14 cellular contexts compared by ENCODE assay signal in genomic region chr10:91629715-91630549, GRCh38. TPM values are rescaled to one million over a fixed set of nuclear protein-coding genes. Genes with fewer than 3 reads are reported as not detected.
DNase-seq lines count a peak whose midpoint lies in the region; ATAC-seq, FAIRE-seq and TF ChIP-seq lines count a peak whose summit lies in the region.
"Had no signal": no experiment of that assay in that cellular context is flagged by ENCODE, and none has a peak within 500 bp of the region (broad histone marks: within the 10 kb centered on the region; RNA-seq: fewer than 3 reads in every experiment).

No MANE protein-coding gene starts in this region.

- FAIRE-seq in RCC 7860 (lab: Jason Lieb, UNC), result no peak

- peaks cover 48% of the 10 kb centered on the region for H3K36me3 ChIP-seq in right atrium auricular region
- H3K36me3 ChIP-seq in fibroblast of lung (ENCODE audit: control insufficient read depth, insufficient read depth, low read length), result peaks cover 6% of the 10 kb centered on the region
- peaks cover 3 to 18% of the 10 kb centered on the region in 2 donors for H3K36me3 ChIP-seq in aorta (ENCODE audit: control insufficient read depth in 1 of 2, insufficient read depth in 2 of 2, low read length in 1 of 2)
- H3K36me3 ChIP-seq: transverse colon had no signal

- H3K79me2 ChIP-seq in fibroblast of lung (ENCODE audit: control insufficient read depth, insufficient read depth, low read length), result peaks cover 7% of the 10 kb centered on the region

- H3K27ac Mint-ChIP-seq in nephron progenitor cell, result no peak overlapping the region
- H3K27ac Mint-ChIP-seq: activated naive CD8-positive, alpha-beta T cell treated with anti-CD3 and anti-CD28 coated beads, Interleukin-2, amount 10 ng/mL, durations not matched to agents 7 days and 5 days had no signal

- peaks cover 52% of the 10 kb centered on the region for H3K36me3 Mint-ChIP-seq in nephron progenitor cell (ENCODE audit: low read depth)
- H3K36me3 Mint-ChIP-seq: activated naive CD8-positive, alpha-beta T cell treated with anti-CD3 and anti-CD28 coated beads, Interleukin-2, amount 10 ng/mL, durations not matched to agents 7 days and 5 days had no signal

- ATAC-seq in aorta (ENCODE audit: low FRiP score) (no peak), HG03196 (IDR thresholded peaks at IDR 0.05; ENCODE audit: unreplicated experiment) (no peak)

- H3K4me1 Mint-ChIP-seq in nephron progenitor cell, result peaks cover 34% of the 10 kb centered on the region

- peaks cover 9% of the 10 kb centered on the region for H3K27me3 Mint-ChIP-seq in nephron progenitor cell (ENCODE audit: low read depth, poor library complexity)

- no peak for TF ChIP-seq CTCF in right atrium auricular region (IDR thresholded peaks at IDR 0.05)
- no peak for TF ChIP-seq CTCF in fibroblast of lung (conservative IDR thresholded peaks at IDR 0.05 in 1 of 2, IDR thresholded peaks at IDR 0.05 in 1 of 2; ENCODE audit: low read depth in 1 of 2, low read length in 2 of 2)
- no peak for TF ChIP-seq CTCF in nephron progenitor cell (IDR thresholded peaks at IDR 0.05)

- H3K4me3 Mint-ChIP-seq in nephron progenitor cell, result peak overlapping the region; percentile 39
- H3K4me3 Mint-ChIP-seq: activated naive CD8-positive, alpha-beta T cell treated with anti-CD3 and anti-CD28 coated beads, Interleukin-2, amount 10 ng/mL, durations not matched to agents 7 days and 5 days had no signal

- H3K27me3 ChIP-seq in right atrium auricular region (no peaks in the 10 kb centered on the region), fibroblast of lung (ENCODE audit: control insufficient read depth, insufficient read depth, low read length) (no peaks in the 10 kb centered on the region), aorta (ENCODE audit: control insufficient read depth in 1 of 2, insufficient read depth in 2 of 2, low read length in 1 of 2) (no peaks in the 10 kb centered on the region)

- no peak for DNase-seq in right atrium auricular region (ENCODE audit: low spot score)
- no peak for DNase-seq in cardiac septum (ENCODE audit: low spot score)
- DNase-seq in fibroblast of lung (ENCODE audit: low read depth in 2 of 2), result peak in 1 of 2 donors; percentile 56
- DNase-seq in nephron progenitor cell, result no peak
- no peak for DNase-seq in aorta
- no peak for DNase-seq in activated CD4-positive, alpha-beta T cell treated with anti-CD3 and anti-CD28 coated beads for 48 hours
- no peak for DNase-seq in RCC 7860 (ENCODE audit: low spot score)
- DNase-seq: activated CD4-positive, alpha-beta T cell treated with anti-CD3 and anti-CD28 coated beads for 1 hour; activated naive CD8-positive, alpha-beta T cell treated with anti-CD3 and anti-CD28 coated beads, Interleukin-2, amount 10 ng/mL, durations not matched to agents 7 days and 5 days; cortex of kidney; DMS 273 treated with DMSO at 0.1 percent for 48 hours; foreskin melanocyte; transverse colon had no signal

- no peak overlapping the region for H2AFZ ChIP-seq in fibroblast of lung (ENCODE audit: low read length)

- H3K9me3 ChIP-seq in right atrium auricular region (no peaks in the 10 kb centered on the region), fibroblast of lung (ENCODE audit: control insufficient read depth, insufficient read depth, low read depth, low read length) (no peaks in the 10 kb centered on the region), aorta (ENCODE audit: control insufficient read depth, low read length) (no peaks in the 10 kb centered on the region)
- H3K9me3 ChIP-seq: transverse colon had no signal

- H3K4me2 ChIP-seq in fibroblast of lung (ENCODE audit: extremely low read depth, insufficient read depth, low read length), result peak overlapping the region; percentile 36

- 10% methylated on average over 11 of the region's 11 CpGs for WGBS in aorta, 2 donors

- H3K27ac ChIP-seq in right atrium auricular region (peak overlapping the region; percentile 88 to 92), fibroblast of lung (ENCODE audit: insufficient read depth, low read length) (no peak overlapping the region), aorta (ENCODE audit: low read depth in 1 of 2, low read length in 2 of 2) (peak overlapping the region; percentile 33 to 74)

- H4K20me1 ChIP-seq in fibroblast of lung (ENCODE audit: control insufficient read depth, extremely low read depth, insufficient read depth, low read length), result no peaks in the 10 kb centered on the region

- H3K9me3 Mint-ChIP-seq in nephron progenitor cell, result peaks cover 25% of the 10 kb centered on the region

- H3K9ac ChIP-seq in fibroblast of lung (ENCODE audit: insufficient read depth, low read length), result no peak overlapping the region

- H3K4me1 ChIP-seq in right atrium auricular region (peaks cover 0 to 30% of the 10 kb centered on the region in 2 donors), fibroblast of lung (ENCODE audit: control insufficient read depth, extremely low read depth, insufficient read depth, low read length) (peaks cover 2% of the 10 kb centered on the region), aorta (ENCODE audit: control insufficient read depth in 1 of 2, insufficient read depth in 2 of 2, low read length in 2 of 2) (no peaks in the 10 kb centered on the region)

- intact Hi-C loops in cardiac septum (cut with DNase I) (loop anchor here (5.0 kb wide), 1 partner anchor 333 kb away; no protein-coding TSS in a partner anchor), aorta (cut with DNase I) (loop anchor here (5.0 to 10.0 kb wide), 5 partner anchors 43 to 333 kb away; no protein-coding TSS in a partner anchor)

- H3K4me3 ChIP-seq in right atrium auricular region, result peak overlapping the region; percentile 64 to 69
- H3K4me3 ChIP-seq in fibroblast of lung (replicated peaks in 1 of 4; ENCODE audit: control extremely low read depth in 1 of 4, insufficient read depth in 1 of 4, low read depth in 3 of 4, low read length in 4 of 4), result peak overlapping the region in 3 of 4 experiments; percentile 7 to 94 (median 90)
- H3K4me3 ChIP-seq in aorta (ENCODE audit: low read length in 2 of 2), result peak overlapping the region; percentile 98 to 99
- H3K4me3 ChIP-seq: transverse colon had no signal

RNA-seq across cellular contexts. Expression of gene PPP1R3C, which starts 2.9 kb away (rescaled TPM):
- total RNA-seq in right atrium auricular region (100 to 1,000 TPM in 1 of 2 donors, 10 to 100 TPM in 1; 58.0 to 250 TPM), cardiac septum (212 TPM), fibroblast of lung (94.5 and 125 TPM in 2 replicates), aorta (100 to 1,000 TPM in 1 of 2 donors, 10 to 100 TPM in 1; 94.6 to 152 TPM)
- polyA plus RNA-seq in fibroblast of lung (25.0 and 67.8 TPM in 2 replicates), aorta (100 to 1,000 TPM in 1 of 2 donors, 10 to 100 TPM in 1; 69.2 to 288 TPM)
- 22.3 and 47.5 TPM in 2 replicates for polyA plus RNA-seq in fibroblast of lung (2012)
- polyA minus RNA-seq in fibroblast of lung (ENCODE audit: low replicate concordance), result 26.6 and 47.5 TPM in 2 replicates
